9 cellular contexts compared by ENCODE assay signal in genomic region chr2:101473581-101473910, GRCh38. TPM values are rescaled to one million over a fixed set of nuclear protein-coding genes. Genes with fewer than 3 reads are reported as not detected.
A peak's percentile ranks its signal among the peaks of the same experiment; 100 is the strongest.
DNase-seq lines count a peak whose midpoint lies in the region; ATAC-seq and TF ChIP-seq lines count a peak whose summit lies in the region.
"Had no signal": no experiment of that assay in that cellular context is flagged by ENCODE, and none has a peak within 500 bp of the region (broad histone marks: within the 10 kb centered on the region; RNA-seq: fewer than 3 reads in every experiment).

No MANE protein-coding gene starts in this region.

- H3K27ac Mint-ChIP-seq in activated naive CD4-positive, alpha-beta T cell treated with anti-CD3 and anti-CD28 coated beads for 36 hours: no peak overlapping the region
- H3K27ac Mint-ChIP-seq in mesothelial cell of epicardium: peak overlapping the region; percentile 79

- in situ Hi-C loops in transverse colon (cut with MboI; ENCODE audit: low pct_ligation_motif_present in 1 of 4, low pct_unique_long_range_greater_than_20kb in 1 of 4, low sequenced_read_pairs in 3 of 4): no loop called here

- H3K27me3 Mint-ChIP-seq in activated naive CD4-positive, alpha-beta T cell treated with anti-CD3 and anti-CD28 coated beads for 36 hours (ENCODE audit: low read depth): peaks cover 3% of the 10 kb centered on the region
- peaks cover 7% of the 10 kb centered on the region for H3K27me3 Mint-ChIP-seq in mesothelial cell of epicardium (ENCODE audit: low read depth)

- no peaks in the 10 kb centered on the region for H3K36me3 ChIP-seq in transverse colon

- H3K9me3 Mint-ChIP-seq in activated naive CD4-positive, alpha-beta T cell treated with anti-CD3 and anti-CD28 coated beads for 36 hours: no peaks in the 10 kb centered on the region
- H3K9me3 Mint-ChIP-seq in mesothelial cell of epicardium: no peaks in the 10 kb centered on the region

- no peak for DNase-seq in activated naive CD4-positive, alpha-beta T cell treated with anti-CD3 and anti-CD28 coated beads for 36 hours
- no peak for DNase-seq in activated naive CD4-positive, alpha-beta T cell treated with Interleukin-2 at 50 U/mL for 16 hours
- DNase-seq in coronary artery (ENCODE audit: low spot score): no peak
- DNase-seq in mesothelial cell of epicardium (ENCODE audit: low spot score in 2 of 2, unreplicated experiment in 2 of 2): no peak
- DNase-seq in transverse colon: no peak
- DNase-seq in effector CD8-positive, alpha-beta T cell (lab: John Stamatoyannopoulos, UW): no peak
- no peak for DNase-seq in NCI-H1694 treated with DMSO at 0.1 percent for 48 hours (lab: John Stamatoyannopoulos, UW)

- H3K4me3 ChIP-seq in coronary artery (peak overlapping the region; percentile 78), transverse colon (peak overlapping the region in 3 of 4 donors; percentile 42 to 57 (median 50))

- no peak for ATAC-seq in HG02840 (IDR thresholded peaks at IDR 0.05; ENCODE audit: low FRiP score, unreplicated experiment)

- no peaks in the 10 kb centered on the region for H3K9me3 ChIP-seq in transverse colon

- peaks cover 18% of the 10 kb centered on the region for H3K27me3 ChIP-seq in transverse colon

- H3K4me1 ChIP-seq in transverse colon: peaks cover 0 to 14% (median 12%) of the 10 kb centered on the region in 4 donors

- WGBS in transverse colon (ENCODE audit: low coverage in 1 of 2), 2 donors: 38 to 68% methylated on average over 2 to 3 of the region's 3 CpGs

- intact Hi-C loops in activated naive CD4-positive, alpha-beta T cell treated with anti-CD3 and anti-CD28 coated beads for 36 hours (cut with micrococcal nuclease): no loop called here
- intact Hi-C loops in transverse colon (cut with DNase I; ENCODE audit: low total_unique reads): no loop called here

- TF ChIP-seq POLR2A in transverse colon (IDR thresholded peaks at IDR 0.05): no peak

- TF ChIP-seq CTCF in coronary artery (IDR thresholded peaks at IDR 0.05): no peak
- TF ChIP-seq CTCF in mesothelial cell of epicardium (IDR thresholded peaks at IDR 0.05; ENCODE audit: unreplicated experiment): no peak
- TF ChIP-seq CTCF in transverse colon (IDR thresholded peaks at IDR 0.05): no peak

- H3K4me3 Mint-ChIP-seq in activated naive CD4-positive, alpha-beta T cell treated with anti-CD3 and anti-CD28 coated beads for 36 hours: peak overlapping the region; percentile 74
- peak overlapping the region; percentile 74 for H3K4me3 Mint-ChIP-seq in mesothelial cell of epicardium

- CTCF ChIA-PET in activated naive CD4-positive, alpha-beta T cell treated with anti-CD3 and anti-CD28 coated beads for 36 hours (lab: Charles Lee): interaction anchor here (0.7 to 1.2 kb wide), 3 partner anchors 9 to 55 kb away, joined by 3 to 4 read pairs (median 3); no protein-coding TSS in a partner anchor

- no peak for TF ChIP-seq EP300 in transverse colon (IDR thresholded peaks at IDR 0.05; ENCODE audit: low read depth)

- H3K27ac ChIP-seq in coronary artery: peak overlapping the region; percentile 64 to 82
- peak overlapping the region in 3 of 4 donors; percentile 11 to 38 (median 34) for H3K27ac ChIP-seq in transverse colon

- H3K36me3 Mint-ChIP-seq in activated naive CD4-positive, alpha-beta T cell treated with anti-CD3 and anti-CD28 coated beads for 36 hours (ENCODE audit: low read depth): no peaks in the 10 kb centered on the region
- no peaks in the 10 kb centered on the region for H3K36me3 Mint-ChIP-seq in mesothelial cell of epicardium

- H3K4me1 Mint-ChIP-seq in activated naive CD4-positive, alpha-beta T cell treated with anti-CD3 and anti-CD28 coated beads for 36 hours (ENCODE audit: low read depth): peaks cover 6% of the 10 kb centered on the region
- H3K4me1 Mint-ChIP-seq in mesothelial cell of epicardium: peaks cover 17% of the 10 kb centered on the region

RNA-seq across cellular contexts. Expression of gene RFX8, which starts 1.4 kb away (rescaled TPM):
- under 1 TPM; 0.60 to 0.64 TPM for total RNA-seq in activated naive CD4-positive, alpha-beta T cell treated with anti-CD3 and anti-CD28 coated beads for 36 hours
- 0.65 to 0.86 TPM (median 0.66 TPM) in 3 replicates for total RNA-seq in mesothelial cell of epicardium
- not detected for total RNA-seq in transverse colon
- total RNA-seq: SK-MEL-5 had no signal
